27 cellular contexts compared by ENCODE assay signal in genomic region chr13:74886496-74886895, GRCh38.
DNase-seq lines count a peak whose midpoint lies in the region; ATAC-seq, FAIRE-seq and TF ChIP-seq lines count a peak whose summit lies in the region.
"Had no signal": no experiment of that assay in that cellular context is flagged by ENCODE, and none has a peak within 500 bp of the region (broad histone marks: within the 10 kb centered on the region; RNA-seq: fewer than 3 reads in every experiment).

No MANE protein-coding gene starts in this region.

- ATAC-seq in A549 = peak in 1 of 2 experiments; percentile 33; a peak in 1 of 6 replicates
- ATAC-seq in IMR-90 (ENCODE audit: low read depth) = peak; percentile 59
- ATAC-seq: activated CD4-positive, alpha-beta T cell treated with anti-CD3 and anti-CD28 coated beads for 36 hours; activated T-cell treated with anti-CD3 and anti-CD28 coated beads, Interleukin-2, amount 50 U/mL, for 4 hours; esophagus mucosa; naive thymus-derived CD8-positive, alpha-beta T cell; Panc1; pancreas; upper lobe of right lung had no signal

- no peak overlapping the region for H4K5ac ChIP-seq in IMR-90 (ENCODE audit: low read depth, low read length)

- no peaks in the 10 kb centered on the region for H3K27me3 ChIP-seq in IMR-90 (ENCODE audit: control insufficient read depth, insufficient read depth, low read length)
- H3K27me3 ChIP-seq in Peyer's patch = no peaks in the 10 kb centered on the region
- H3K27me3 ChIP-seq: pancreas, SJCRH30, upper lobe of right lung had no signal

- no peak overlapping the region for H4K8ac ChIP-seq in IMR-90 (ENCODE audit: low read depth in 2 of 2, low read length in 2 of 2)

- no peak overlapping the region for H3K18ac ChIP-seq in IMR-90 (ENCODE audit: low read depth, low read length)

- H2AK5ac ChIP-seq in IMR-90 (ENCODE audit: low read depth, low read length) = no peak overlapping the region

- H3K23ac ChIP-seq in IMR-90 (ENCODE audit: low read depth, low read length) = no peak overlapping the region

- intact Hi-C loops in IMR-90 (cut with micrococcal nuclease) = no loop called here

- TF ChIP-seq CTCF in A549 (IDR thresholded peaks at IDR 0.05) (no peak), IMR-90 (conservative IDR thresholded peaks at IDR 0.05; ENCODE audit: low read depth, low read length) (no peak), choroid plexus epithelial cell (conservative IDR thresholded peaks at IDR 0.05; ENCODE audit: low read depth, low read length) (no peak), Peyer's patch (IDR thresholded peaks at IDR 0.05) (no peak), GM13977 (IDR thresholded peaks at IDR 0.05; ENCODE audit: extremely low read depth, insufficient read depth, missing control alignments) (no peak)

- no peak overlapping the region for H3K9ac ChIP-seq in IMR-90 (ENCODE audit: low read depth, low read length)

- TF ChIP-seq POLR2A in A549 (IDR thresholded peaks at IDR 0.05; ENCODE audit: low read length) (no peak), IMR-90 (IDR thresholded peaks at IDR 0.05; ENCODE audit: low read depth, low read length) (no peak), Peyer's patch (IDR thresholded peaks at IDR 0.05) (no peak)

- no peak for TF ChIP-seq EP300 in A549 (IDR thresholded peaks at IDR 0.05)

- H3K36me3 ChIP-seq in IMR-90 (ENCODE audit: control insufficient read depth, insufficient read depth, low read length) = no peaks in the 10 kb centered on the region
- no peaks in the 10 kb centered on the region for H3K36me3 ChIP-seq in Peyer's patch
- H3K36me3 ChIP-seq: pancreas, SJCRH30, upper lobe of right lung had no signal

- POLR2A ChIA-PET in A549 (lab: Yijun Ruan, JAX) = no interaction called here
- POLR2A ChIA-PET in IMR-90 (lab: Charles Lee; ENCODE audit: unreplicated experiment) = no interaction called here

- H3K4me2 ChIP-seq in A549 (peak overlapping the region; percentile 49), IMR-90 (ENCODE audit: low read depth, low read length) (no peak overlapping the region)

- no peak overlapping the region for H3K14ac ChIP-seq in IMR-90 (replicated peaks; ENCODE audit: low read depth, low read length)

- in situ Hi-C loops in IMR-90 (cut with MboI; ENCODE audit: low sequenced_read_pairs) (no loop called here), GM13977 (cut with MboI; ENCODE audit: low pct_unique_long_range_greater_than_20kb, low sequenced_read_pairs, unreplicated experiment) (no loop called here)

- no peak overlapping the region for H2BK15ac ChIP-seq in IMR-90 (ENCODE audit: low read depth, low read length)

- H3K27ac ChIP-seq in A549 (peak overlapping the region; percentile 57 to 62), IMR-90 (ENCODE audit: insufficient read depth, low read length) (no peak overlapping the region), Peyer's patch (no peak overlapping the region)
- H3K27ac ChIP-seq: pancreas, SJCRH30, upper lobe of right lung had no signal

- no peak for FAIRE-seq in A549 (lab: Jason Lieb, UNC)
- FAIRE-seq: pancreas had no signal

- no peaks in the 10 kb centered on the region for H3K79me1 ChIP-seq in IMR-90 (ENCODE audit: low read depth in 1 of 2, low read length in 2 of 2)

- H3K9me1 ChIP-seq in IMR-90 (ENCODE audit: insufficient read depth, low read length) = no peaks in the 10 kb centered on the region

- no peak overlapping the region for H2AFZ ChIP-seq in IMR-90 (replicated peaks; ENCODE audit: low read length, poor library complexity)

- no peak overlapping the region for H4K91ac ChIP-seq in IMR-90 (ENCODE audit: insufficient read depth, low read depth, low read length)

- no peak overlapping the region for H3K4ac ChIP-seq in IMR-90 (ENCODE audit: low read depth, low read length)

- BruUV-seq in IMR-90 (replicated peaks; lab: Mats Ljungman, UMichigan) = no TSS peak

- DNase-seq in A549 (ENCODE audit: low read depth in 1 of 2, low spot score in 1 of 2) = peak in 1 of 2 experiments; percentile 15
- peak; percentile 2 for DNase-seq in IMR-90
- DNase-seq in choroid plexus epithelial cell (ENCODE audit: low read depth) = peak; percentile 76
- DNase-seq in medulla oblongata (ENCODE audit: extremely low spot score) = peak; percentile 50
- no peak for DNase-seq in NCI-H524 treated with DMSO at 0.1 percent for 48 hours (lab: John Stamatoyannopoulos, UW)
- no peak for DNase-seq in Peyer's patch
- DNase-seq in mucosa of gallbladder (ENCODE audit: low spot score) = no peak
- no peak for DNase-seq in GM13977 (ENCODE audit: low spot score)
- DNase-seq: ACHN; activated CD4-positive, alpha-beta T cell treated with anti-CD3 and anti-CD28 coated beads for 36 hours; activated naive CD4-positive, alpha-beta T cell treated with Interleukin-2 at 50 U/mL for 16 hours; activated T-cell treated with anti-CD3 and anti-CD28 coated beads, Interleukin-2, amount 50 U/mL, for 4 hours; anterior cingulate cortex; effector CD8-positive, alpha-beta T cell; EL; H9; Karpas-422; naive thymus-derived CD8-positive, alpha-beta T cell; NCI-H1092; NCI-H510A treated with DMSO at 0.1 percent for 48 hours; NK-92 treated with Interleukin-12 subunit alpha and Interleukin-12 subunit beta, amount 100 ng/mL, for 24 hours; pancreas; SJCRH30; T-helper 1 cell; upper lobe of right lung had no signal

- no peaks in the 10 kb centered on the region for H4K20me1 ChIP-seq in IMR-90 (ENCODE audit: insufficient read depth, low read length)

- no peak for TF ChIP-seq RAD21 in A549 (conservative IDR thresholded peaks at IDR 0.05 in 1 of 2, IDR thresholded peaks at IDR 0.05 in 1 of 2)
- no peak for TF ChIP-seq RAD21 in IMR-90 (IDR thresholded peaks at IDR 0.05; ENCODE audit: low read length)

- dilution Hi-C loops in IMR-90 (cut with HindIII; ENCODE audit: low sequenced_read_pairs, unreplicated experiment) = no loop called here

- CTCF ChIA-PET in A549 (lab: Yijun Ruan, JAX) (interaction anchor here (1.0 kb wide), 1 partner anchor 333 kb away, joined by 3 read pairs; no protein-coding TSS in a partner anchor), IMR-90 (lab: Yijun Ruan, JAX) (interaction anchor here (1.6 kb wide), 1 partner anchor 8 kb away, joined by 3 read pairs; no protein-coding TSS in a partner anchor)

- no peak overlapping the region for H3K56ac ChIP-seq in IMR-90 (ENCODE audit: extremely low read depth, insufficient read depth, low read length)

- H3K4me3 ChIP-seq in A549 (no peak overlapping the region), IMR-90 (ENCODE audit: insufficient read depth, low read depth, low read length) (no peak overlapping the region), choroid plexus epithelial cell (ENCODE audit: low read depth, low read length) (no peak overlapping the region), Peyer's patch (no peak overlapping the region)
- H3K4me3 ChIP-seq: pancreas, SJCRH30, upper lobe of right lung had no signal

- H2AK9ac ChIP-seq in IMR-90 (replicated peaks; ENCODE audit: low read depth, low read length, poor library complexity) = no peak overlapping the region

- WGBS in A549 (ENCODE audit: missing lambda C conversion rate) = 2% methylated on average over 3 of the region's 3 CpGs
- no CpG with 5 or more reads among the region's 3 CpGs for WGBS in IMR-90 (ENCODE audit: extremely low coverage in 2 of 2, insufficient read length in 1 of 2), 2 experiments

- no peak overlapping the region for H2BK120ac ChIP-seq in IMR-90 (ENCODE audit: low read depth, low read length)

- peaks cover 34% of the 10 kb centered on the region for H3K4me1 ChIP-seq in A549
- H3K4me1 ChIP-seq in IMR-90 (ENCODE audit: control insufficient read depth, insufficient read depth, low read length) = no peaks in the 10 kb centered on the region
- H3K4me1 ChIP-seq in Peyer's patch = no peaks in the 10 kb centered on the region
- H3K4me1 ChIP-seq: pancreas, SJCRH30, upper lobe of right lung had no signal

- H3K9me3 ChIP-seq in A549 (no peaks in the 10 kb centered on the region), IMR-90 (ENCODE audit: control insufficient read depth, insufficient read depth, low read length) (no peaks in the 10 kb centered on the region), Peyer's patch (no peaks in the 10 kb centered on the region)
- H3K9me3 ChIP-seq: pancreas, SJCRH30, upper lobe of right lung had no signal

- H2BK5ac ChIP-seq in IMR-90 (ENCODE audit: low read depth, low read length, poor library complexity, severe bottlenecking) = no peak overlapping the region

- H2BK20ac ChIP-seq in IMR-90 (ENCODE audit: low read depth, low read length) = no peak overlapping the region

TF ChIP-seq in A549, 52 proteins besides CTCF, POLR2A, EP300 and RAD21 (continues in another document):
- TF ChIP-seq HEYL (CRISPR knock-in tag; IDR thresholded peaks at IDR 0.05) (no peak), NR3C1 (IDR thresholded peaks at IDR 0.05) (no peak), PHF8 (IDR thresholded peaks at IDR 0.05; ENCODE audit: borderline replicate concordance, low read depth) (no peak), HOXB5 (CRISPR knock-in tag; IDR thresholded peaks at IDR 0.05) (no peak), FOSL2 (IDR thresholded peaks at IDR 0.05) (no peak), FOSL2 (CRISPR knock-in tag; IDR thresholded peaks at IDR 0.05) (no peak), SMC3 (IDR thresholded peaks at IDR 0.05) (no peak), CHD4 (IDR thresholded peaks at IDR 0.05; ENCODE audit: borderline replicate concordance) (no peak), ZC3H11A (IDR thresholded peaks at IDR 0.05) (no peak), HOXA7 (CRISPR knock-in tag; IDR thresholded peaks at IDR 0.05) (no peak), GATA3 (IDR thresholded peaks at IDR 0.05; ENCODE audit: borderline replicate concordance) (no peak)

TF ChIP-seq in IMR-90, 13 proteins besides CTCF, POLR2A, EP300 and RAD21 (continues in another document):
- no peak for TF ChIP-seq CHD1 (IDR thresholded peaks at IDR 0.05; ENCODE audit: low read depth, low read length)
- no peak for TF ChIP-seq MAFK (IDR thresholded peaks at IDR 0.05; ENCODE audit: low read depth, low read length)
- TF ChIP-seq FOS (IDR thresholded peaks at IDR 0.05; ENCODE audit: low read depth, low read length) = no peak
- TF ChIP-seq CEBPB (IDR thresholded peaks at IDR 0.05; ENCODE audit: low read depth, low read length) = no peak
- TF ChIP-seq RCOR1 (IDR thresholded peaks at IDR 0.05; ENCODE audit: insufficient replicate concordance, low read length) = no peak
- TF ChIP-seq BHLHE40 (IDR thresholded peaks at IDR 0.05; ENCODE audit: low read depth, low read length) = no peak
- TF ChIP-seq MXI1 (IDR thresholded peaks at IDR 0.05; ENCODE audit: borderline replicate concordance, low read depth, low read length) = no peak
- TF ChIP-seq USF2 (IDR thresholded peaks at IDR 0.05; ENCODE audit: low read depth, low read length) = no peak
- TF ChIP-seq RFX5 (IDR thresholded peaks at IDR 0.05; ENCODE audit: low read depth, low read length) = no peak
- no peak for TF ChIP-seq MAZ (IDR thresholded peaks at IDR 0.05; ENCODE audit: borderline replicate concordance, low read depth, low read length)
- TF ChIP-seq NFE2L2 (IDR thresholded peaks at IDR 0.05; ENCODE audit: low read depth, low read length) = no peak

Comparison
In these comparisons a context has a peak if more than half of its experiments do, and no peak if none do; other contexts are left out.
1. DNase-seq: peak in IMR-90 (single experiment), choroid plexus epithelial cell (single experiment) and medulla oblongata (single experiment); none in NCI-H524 treated with DMSO at 0.1 percent for 48 hours (single experiment), Peyer's patch (0 of 3), mucosa of gallbladder (single experiment) and GM13977 (single experiment).
2. H3K27ac ChIP-seq: peak in A549 (2 of 2); none in IMR-90 (single experiment) and Peyer's patch (0 of 4).